In genomic region chr7:47587976-47588375, GRCh38 we compare ENCODE assay signal across 22 cellular contexts. TPM values are rescaled to one million over a fixed set of nuclear protein-coding genes. Genes with fewer than 3 reads are reported as not detected.
"Had no signal": no experiment of that assay in that cellular context is flagged by ENCODE, and none has a peak within 500 bp of the region (broad histone marks: within the 10 kb centered on the region; RNA-seq: fewer than 3 reads in every experiment).

No MANE protein-coding gene starts in this region.

- H3K4me3 ChIP-seq: heart left ventricle, left ventricle myocardium inferior, lung, right atrium auricular region, stomach, thyroid gland had no signal

- H3K36me3 ChIP-seq: heart left ventricle, left ventricle myocardium inferior, right atrium auricular region, stomach, thyroid gland had no signal

- H3K27me3 ChIP-seq: heart left ventricle, right atrium auricular region, stomach, thyroid gland had no signal

- H3K9me3 ChIP-seq: left ventricle myocardium inferior, right atrium auricular region, stomach, thyroid gland had no signal

- H3K9ac ChIP-seq: parathyroid adenoma had no signal

- ATAC-seq: activated CD8-positive, alpha-beta T cell treated with anti-CD3 and anti-CD28 coated beads for 36 hours; activated T-cell treated with anti-CD3 and anti-CD28 coated beads, Interleukin-2, amount 50 U/mL, for 4 hours; activated T-helper 17 cell treated with anti-CD3 and anti-CD28 coated beads, Interleukin-2, amount 50 U/mL, for 72 hours; naive thymus-derived CD4-positive, alpha-beta T cell; T-cell had no signal

- FAIRE-seq: bronchial epithelial cell, colon, endothelial cell of umbilical vein had no signal

- H3K27ac ChIP-seq: heart left ventricle, left ventricle myocardium inferior, parathyroid adenoma, right atrium auricular region, stomach had no signal

- DNase-seq: activated B cell treated with CpG ODN at 0.5 μM for 24 hours; activated CD4-positive, alpha-beta T cell treated with anti-CD3 and anti-CD28 coated beads, Interleukin-2, amount 50 U/mL, for 1 hour; activated CD8-positive, alpha-beta T cell treated with anti-CD3 and anti-CD28 coated beads for 36 hours; activated naive CD4-positive, alpha-beta T cell; activated T-cell treated with anti-CD3 and anti-CD28 coated beads, Interleukin-2, amount 50 U/mL, for 4 hours; anterior cingulate cortex; heart left ventricle; left ventricle myocardium inferior; naive thymus-derived CD4-positive, alpha-beta T cell; nucleus accumbens; stimulated activated CD4-positive, alpha-beta T cell treated with anti-CD3 and anti-CD28 coated beads, Interleukin-15, amount 100 ng/mL, for 24 hours; stimulated activated CD4-positive, alpha-beta T cell treated with anti-CD3 and anti-CD28 coated beads, Interleukin-2, amount 100 ng/mL, for 24 hours; T-cell had no signal

RNA-seq across cellular contexts. Expression of gene TNS3, which starts 6.1 kb away (rescaled TPM):
- polyA plus RNA-seq: naive thymus-derived CD4-positive, alpha-beta T cell had no signal
